In genomic region chr22:16600644-16601436, GRCh38 we compare ENCODE assay signal across 10 cellular contexts. TPM values are rescaled to one million over a fixed set of nuclear protein-coding genes. Genes with fewer than 3 reads are reported as not detected.
DNase-seq lines count a peak whose midpoint lies in the region; ATAC-seq lines count a peak whose summit lies in the region.
"Not testable (repeated sequence)": the region's sequence is repeated elsewhere in the genome, so short reads cannot be mapped to it uniquely, and the experiment has no call there.
"Had no signal": no experiment of that assay in that cellular context is flagged by ENCODE, and none has a peak within 500 bp of the region (broad histone marks: within the 10 kb centered on the region; RNA-seq: fewer than 3 reads in every experiment).

No MANE protein-coding gene starts in this region.

- H3K23ac ChIP-seq in neuronal stem cell (ENCODE audit: low read depth, low read length, poor library complexity) = peak overlapping the region; percentile 93

- H2AK5ac ChIP-seq in neuronal stem cell (ENCODE audit: low read depth, low read length) = not testable (repeated sequence)

- H3K4me2 ChIP-seq in neuronal stem cell (ENCODE audit: insufficient read depth, low read length, poor library complexity, severe bottlenecking) = not testable (repeated sequence)

- H3K4me1 ChIP-seq in right cardiac atrium (ENCODE audit: control insufficient read depth, insufficient read depth, low read length); neuronal stem cell (ENCODE audit: control insufficient read depth in 2 of 2, insufficient read depth in 1 of 2, low read depth in 1 of 2, low read length in 2 of 2); urinary bladder (ENCODE audit: insufficient read depth): not testable (repeated sequence)

- H4K8ac ChIP-seq in neuronal stem cell (ENCODE audit: low read depth, low read length) = not testable (repeated sequence)

- H2BK5ac ChIP-seq in neuronal stem cell (ENCODE audit: low read length) = not testable (repeated sequence)

- not testable (repeated sequence) for H2BK15ac ChIP-seq in neuronal stem cell (ENCODE audit: low read length)

- not testable (repeated sequence) for H2BK120ac ChIP-seq in neuronal stem cell (ENCODE audit: low read depth, low read length)

- CTCF ChIA-PET in T-cell (lab: Charles Lee) = not testable (repeated sequence)

- not testable (repeated sequence) for H3K14ac ChIP-seq in neuronal stem cell (ENCODE audit: low read length)

- ATAC-seq in T-cell (replicated peaks in 1 of 4) (peak in 3 of 4 experiments; percentile 31 to 61 (median 43)), right cardiac atrium (peak; percentile 93 to 94)
- ATAC-seq in activated T-helper 17 cell treated with anti-CD3 and anti-CD28 coated beads, Interleukin-2, amount 50 U/mL, for 72 hours (replicated peaks) = not testable (repeated sequence)
- ATAC-seq in effector memory CD8-positive, alpha-beta T cell (replicated peaks) = peak; percentile 14

- not testable (repeated sequence) for H3K9ac ChIP-seq in neuronal stem cell (ENCODE audit: low read depth, low read length, poor library complexity)

- H3K4ac ChIP-seq in neuronal stem cell (ENCODE audit: low read length) = not testable (repeated sequence)

- H4K91ac ChIP-seq in neuronal stem cell (ENCODE audit: low read depth, low read length, poor library complexity) = not testable (repeated sequence)

- not testable (repeated sequence) for H3K27me3 ChIP-seq in right cardiac atrium (ENCODE audit: control insufficient read depth, insufficient read depth); neuronal stem cell (ENCODE audit: control insufficient read depth in 3 of 3, insufficient read depth in 3 of 3, low read depth in 1 of 3, low read length in 3 of 3)

- H3K4me3 ChIP-seq in right cardiac atrium (ENCODE audit: low read length) (peak overlapping the region; percentile 42), urinary bladder (ENCODE audit: low read depth, low read length) (peak overlapping the region; percentile 43)
- H3K4me3 ChIP-seq in neuronal stem cell (ENCODE audit: low read length in 2 of 2) = not testable (repeated sequence)

- peaks cover 28 to 51% of the 10 kb centered on the region in 2 donors for H3K27me3 Mint-ChIP-seq in T-cell
- peaks cover 26% of the 10 kb centered on the region for H3K27me3 Mint-ChIP-seq in activated T-helper 17 cell treated with anti-CD3 and anti-CD28 coated beads, Interleukin-2, amount 50 U/mL, for 72 hours
- peaks cover 22 to 27% of the 10 kb centered on the region in 2 donors for H3K27me3 Mint-ChIP-seq in effector memory CD8-positive, alpha-beta T cell

- H3K9me3 ChIP-seq in right cardiac atrium (ENCODE audit: control insufficient read depth, low read length); neuronal stem cell (replicated peaks in 1 of 2; ENCODE audit: control insufficient read depth in 2 of 2, insufficient read depth in 1 of 2, low read depth in 1 of 2, low read length in 2 of 2): not testable (repeated sequence)

- not testable (repeated sequence) for H3K36me3 Mint-ChIP-seq in T-cell; activated T-helper 17 cell treated with anti-CD3 and anti-CD28 coated beads, Interleukin-2, amount 50 U/mL, for 72 hours (ENCODE audit: low read depth); effector memory CD8-positive, alpha-beta T cell (ENCODE audit: insufficient read depth)

- not testable (repeated sequence) for H3K18ac ChIP-seq in neuronal stem cell (ENCODE audit: low read length)

- H3K36me3 ChIP-seq in neuronal stem cell (replicated peaks in 1 of 2; ENCODE audit: control insufficient read depth in 2 of 2, insufficient read depth in 2 of 2, low read length in 2 of 2); urinary bladder (ENCODE audit: insufficient read depth): not testable (repeated sequence)

- not testable (repeated sequence) for H3K27ac ChIP-seq in right cardiac atrium (ENCODE audit: low read length); neuronal stem cell (replicated peaks; ENCODE audit: low read length); urinary bladder (ENCODE audit: low read depth)

- H2BK12ac ChIP-seq in neuronal stem cell (ENCODE audit: low read length) = not testable (repeated sequence)

- not testable (repeated sequence) for H2AFZ ChIP-seq in neuronal stem cell (ENCODE audit: low read length)

- H3K4me1 Mint-ChIP-seq in T-cell = peaks cover 7 to 22% (median 17%) of the 10 kb centered on the region in 3 donors
- not testable (repeated sequence) for H3K4me1 Mint-ChIP-seq in activated T-helper 17 cell treated with anti-CD3 and anti-CD28 coated beads, Interleukin-2, amount 50 U/mL, for 72 hours; effector memory CD8-positive, alpha-beta T cell (ENCODE audit: low read depth in 2 of 2)

- intact Hi-C loops in right cardiac atrium (cut with DNase I) = not testable (repeated sequence)

- WGBS in right cardiac atrium = 3% methylated on average over 71 of the region's 71 CpGs
- no CpG with 5 or more reads among the region's 71 CpGs for WGBS in neuronal stem cell (ENCODE audit: extremely low coverage in 2 of 2, insufficient read length in 2 of 2, insufficient replicate concordance in 1 of 2), 2 donors
- 5% methylated on average over 71 of the region's 71 CpGs for WGBS in urinary bladder

- POLR2A ChIA-PET in T-cell (lab: Charles Lee) = not testable (repeated sequence)

- H3K27ac Mint-ChIP-seq in T-cell = peak overlapping the region in 1 of 2 donors; percentile 49
- H3K27ac Mint-ChIP-seq in activated T-helper 17 cell treated with anti-CD3 and anti-CD28 coated beads, Interleukin-2, amount 50 U/mL, for 72 hours; effector memory CD8-positive, alpha-beta T cell: not testable (repeated sequence)

- DNase-seq in Daoy (ENCODE audit: low read depth) = peak; percentile 9
- DNase-seq in T-cell = peak in 22 of 34 experiments; percentile 3 to 73 (median 22)
- DNase-seq in effector memory CD8-positive, alpha-beta T cell; neuronal stem cell (ENCODE audit: low spot score): not testable (repeated sequence)
- peak; percentile 86 to 95 (median 92) for DNase-seq in right cardiac atrium
- DNase-seq in stimulated activated CD4-positive, alpha-beta T cell treated with anti-CD3 and anti-CD28 coated beads, Interleukin-1b, Interleukin-23, amount 100 ng/mL, for 4 hours (ENCODE audit: low read depth in 2 of 2) = peak; percentile 24 to 46

- not testable (repeated sequence) for H3K79me1 ChIP-seq in neuronal stem cell (ENCODE audit: low read depth, low read length)

- not testable (repeated sequence) for H3K9me3 Mint-ChIP-seq in T-cell; activated T-helper 17 cell treated with anti-CD3 and anti-CD28 coated beads, Interleukin-2, amount 50 U/mL, for 72 hours; effector memory CD8-positive, alpha-beta T cell

- peak overlapping the region; percentile 59 to 68 (median 66) for H3K4me3 Mint-ChIP-seq in T-cell
- H3K4me3 Mint-ChIP-seq in activated T-helper 17 cell treated with anti-CD3 and anti-CD28 coated beads, Interleukin-2, amount 50 U/mL, for 72 hours = peak overlapping the region; percentile 23
- not testable (repeated sequence) for H3K4me3 Mint-ChIP-seq in effector memory CD8-positive, alpha-beta T cell

RNA-seq across cellular contexts. Expression of gene CCT8L2, which starts 8.2 kb away (rescaled TPM):
- total RNA-seq in Daoy (2014; rRNA removed; shearing (Covaris generic)) = not detected in 2 replicates
- not detected for total RNA-seq in T-cell
- total RNA-seq in activated T-helper 17 cell treated with anti-CD3 and anti-CD28 coated beads, Interleukin-2, amount 50 U/mL, for 72 hours = not detected
- not detected for total RNA-seq in right cardiac atrium
- polyA plus RNA-seq in right cardiac atrium = not detected
- polyA plus RNA-seq in neuronal stem cell (2013, experiment 1 of 2) = not detected
- polyA plus RNA-seq in neuronal stem cell (2013, experiment 2 of 2) = not detected
- not detected for total RNA-seq in urinary bladder
- polyA plus RNA-seq in urinary bladder = not detected
- total RNA-seq: GM23248, SJCRH30 had no signal
- polyA plus RNA-seq: GM23248 had no signal
